ENCODE assay signal across 26 cellular contexts in genomic region chr7:44138698-44139097, GRCh38. TPM values are rescaled to one million over a fixed set of nuclear protein-coding genes. Genes with fewer than 3 reads are reported as not detected.
"Had no signal": no experiment of that assay in that cellular context is flagged by ENCODE, and none has a peak within 500 bp of the region (broad histone marks: within the 10 kb centered on the region; RNA-seq: fewer than 3 reads in every experiment).

No MANE protein-coding gene starts in this region.

- H3K4me2 ChIP-seq: hepatocyte had no signal

- H3K9me3 Mint-ChIP-seq: activated naive CD4-positive, alpha-beta T cell treated with anti-CD3 and anti-CD28 coated beads, Interleukin-2, amount 10 ng/mL, durations not matched to agents 7 days and 5 days; activated naive CD8-positive, alpha-beta T cell treated with anti-CD3 and anti-CD28 coated beads, Interleukin-2, amount 50 U/mL, for 24 hours; activated T-cell treated with anti-CD3 and anti-CD28 coated beads, Interleukin-2, amount 50 U/mL, for 4 hours; nephron progenitor cell had no signal

- H3K4me1 Mint-ChIP-seq: activated naive CD4-positive, alpha-beta T cell treated with anti-CD3 and anti-CD28 coated beads, Interleukin-2, amount 10 ng/mL, durations not matched to agents 7 days and 5 days; activated naive CD8-positive, alpha-beta T cell treated with anti-CD3 and anti-CD28 coated beads, Interleukin-2, amount 50 U/mL, for 24 hours had no signal

- H3K36me3 Mint-ChIP-seq: activated naive CD4-positive, alpha-beta T cell treated with anti-CD3 and anti-CD28 coated beads, Interleukin-2, amount 10 ng/mL, durations not matched to agents 7 days and 5 days had no signal

- H3K27ac Mint-ChIP-seq: activated naive CD4-positive, alpha-beta T cell treated with anti-CD3 and anti-CD28 coated beads, Interleukin-2, amount 10 ng/mL, durations not matched to agents 7 days and 5 days; activated naive CD8-positive, alpha-beta T cell treated with anti-CD3 and anti-CD28 coated beads, Interleukin-2, amount 50 U/mL, for 24 hours; nephron progenitor cell had no signal

- H3K27me3 ChIP-seq: esophagus muscularis mucosa, hepatocyte, thyroid gland, uterus had no signal

- H3K36me3 ChIP-seq: esophagus muscularis mucosa, thyroid gland, uterus had no signal

- DNase-seq: activated CD4-positive, alpha-beta T cell treated with anti-CD3 and anti-CD28 coated beads, Interleukin-2, amount 50 U/mL, for 1 hour; activated CD8-positive, alpha-beta memory T cell treated with anti-CD3 and anti-CD28 coated beads, Interleukin-2, amount 50 U/mL, for 4 hours; activated effector memory CD4-positive, alpha-beta T cell treated with Interleukin-2 at 50 U/mL for 16 hours; activated naive CD4-positive, alpha-beta T cell treated with anti-CD3 and anti-CD28 coated beads, Interleukin-2, amount 10 ng/mL, durations not matched to agents 7 days and 5 days; activated naive CD8-positive, alpha-beta T cell treated with anti-CD3 and anti-CD28 coated beads, Interleukin-2, amount 50 U/mL, for 24 hours; activated T-cell treated with anti-CD3 and anti-CD28 coated beads, Interleukin-2, amount 50 U/mL, for 4 hours; anterior cingulate cortex; effector CD8-positive, alpha-beta T cell; left colon; mammary epithelial cell; nephron progenitor cell; occipital lobe; retina; stimulated activated CD4-positive, alpha-beta T cell treated with anti-CD3 and anti-CD28 coated beads, Interleukin-2, amount 100 ng/mL, for 24 hours; stimulated activated naive CD4-positive, alpha-beta T cell treated with Interleukin-2 at 50 U/mL for 16 hours; T1000; thyroid gland; uterus had no signal

- H3K4me3 ChIP-seq: esophagus muscularis mucosa, hepatocyte, thyroid gland, uterus had no signal

- H2AFZ ChIP-seq: hepatocyte had no signal

- FAIRE-seq: islet of Langerhans had no signal

- H3K4me3 Mint-ChIP-seq: activated naive CD4-positive, alpha-beta T cell treated with anti-CD3 and anti-CD28 coated beads, Interleukin-2, amount 10 ng/mL, durations not matched to agents 7 days and 5 days; activated naive CD8-positive, alpha-beta T cell treated with anti-CD3 and anti-CD28 coated beads, Interleukin-2, amount 50 U/mL, for 24 hours; activated T-cell treated with anti-CD3 and anti-CD28 coated beads, Interleukin-2, amount 50 U/mL, for 4 hours; nephron progenitor cell had no signal

- H3K4me1 ChIP-seq: uterus had no signal

- ATAC-seq: activated CD4-positive, CD25-positive, alpha-beta regulatory T cell treated with anti-CD3 and anti-CD28 coated beads, Interleukin-2, amount 50 U/mL, for 24 hours; activated naive CD8-positive, alpha-beta T cell treated with anti-CD3 and anti-CD28 coated beads, Interleukin-2, amount 50 U/mL, for 24 hours; left colon had no signal

- H3K79me2 ChIP-seq: hepatocyte had no signal

- H3K27me3 Mint-ChIP-seq: activated naive CD8-positive, alpha-beta T cell treated with anti-CD3 and anti-CD28 coated beads, Interleukin-2, amount 50 U/mL, for 24 hours had no signal

- H3K27ac ChIP-seq: esophagus muscularis mucosa, hepatocyte, thyroid gland, uterus had no signal

- H3K9me3 ChIP-seq: esophagus muscularis mucosa, thyroid gland, uterus had no signal

RNA-seq across cellular contexts. Expression of gene MYL7, which starts 2.4 kb away (rescaled TPM):
- total RNA-seq: cerebellum; esophagus muscularis mucosa; left colon; myocyte; occipital lobe; subcutaneous adipose tissue; T-helper 1 cell treated with Interleukin-12 subunit alpha and Interleukin-12 subunit beta and Interleukin-4 antibody, amounts not matched to agents 30 ng/mL and 1 ng/mL, for 36 hours; thyroid gland; uterus had no signal

RNA-seq across cellular contexts. Expression of gene GCK, which starts 50.5 kb away (rescaled TPM):
- total RNA-seq: mammary epithelial cell; T-helper 1 cell treated with Interleukin-12 subunit alpha and Interleukin-12 subunit beta and Interleukin-4 antibody, amounts not matched to agents 30 ng/mL and 1 ng/mL, for 36 hours had no signal
- polyA plus RNA-seq: mammary epithelial cell had no signal
